8 cellular contexts compared by ENCODE assay signal in the genomic region with DNA sequence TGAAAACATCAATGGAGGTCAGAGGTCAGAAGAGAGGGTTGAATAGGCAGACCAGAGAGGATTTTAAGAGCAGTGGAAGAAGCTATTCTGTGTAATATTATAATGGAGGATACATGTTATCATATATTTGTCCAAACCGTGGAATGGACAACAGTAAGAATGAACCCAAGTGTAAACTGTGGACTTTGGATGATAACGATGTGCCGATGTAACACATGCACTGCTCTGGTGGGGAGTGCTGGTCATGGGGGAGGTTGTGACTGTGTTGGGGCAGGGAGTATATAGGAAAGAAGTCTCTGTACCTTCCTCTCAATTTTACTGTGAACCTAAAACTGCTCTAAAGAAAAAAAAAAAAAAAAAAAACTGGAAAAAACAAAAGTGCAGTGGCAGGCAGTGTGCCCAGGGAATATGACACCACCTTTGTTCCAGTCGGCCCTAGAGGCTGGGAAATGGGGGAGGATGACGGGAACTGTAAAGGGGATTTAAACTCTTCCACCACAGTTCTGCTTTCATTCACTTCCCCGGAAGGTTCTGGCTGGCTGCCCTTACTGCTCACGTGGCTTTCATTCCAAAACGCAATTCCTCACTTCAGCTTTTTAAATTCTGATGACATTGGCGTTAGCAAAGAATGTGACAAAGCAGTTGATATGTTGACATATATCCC.
DNase-seq lines count a peak whose midpoint lies in the region; ATAC-seq and TF ChIP-seq lines count a peak whose summit lies in the region.

No MANE protein-coding gene starts in this region.

- TF ChIP-seq CTCF in omental fat pad (IDR thresholded peaks at IDR 0.05) = no peak

- DNase-seq in DMS79 (lab: John Stamatoyannopoulos, UW) (peak; percentile 6), NCI-H446 treated with DMSO at 0.1 percent for 48 hours (lab: John Stamatoyannopoulos, UW) (peak; percentile 14), epidermal melanocyte (ENCODE audit: insufficient read length, low spot score) (peak; percentile 50), omental fat pad (ENCODE audit: low spot score) (peak; percentile 74)
- no peak for DNase-seq in activated effector memory CD4-positive, alpha-beta T cell treated with Interleukin-2 at 50 U/mL for 16 hours

- peak; percentile 62 for ATAC-seq in omental fat pad (ENCODE audit: low FRiP score)
- no peak for ATAC-seq in HG02763 (IDR thresholded peaks at IDR 0.05; ENCODE audit: unreplicated experiment)
- ATAC-seq in HG02759 (IDR thresholded peaks at IDR 0.05; ENCODE audit: unreplicated experiment) = no peak
- no peak for ATAC-seq in HG03135 (IDR thresholded peaks at IDR 0.05; ENCODE audit: unreplicated experiment)
